Comparison of ENCODE assay signal across 1 cellular context in genomic region chr9:38437193-38437823, GRCh38.
TF ChIP-seq lines count a peak whose summit lies in the region.

No MANE protein-coding gene starts in this region.

TF ChIP-seq in HepG2, 621 proteins besides CTCF, POLR2A, EP300 and RAD21 (continued from another document and continues in another):
- TF ChIP-seq ZNF281 (CRISPR knock-in tag; IDR thresholded peaks at IDR 0.05; ENCODE audit: borderline replicate concordance) (no peak; the same call in 1 of the 2 replicates), CENPBD1 (CRISPR knock-in tag; IDR thresholded peaks at IDR 0.05; ENCODE audit: borderline replicate concordance, low read depth) (no peak), ZNF260 (CRISPR knock-in tag; IDR thresholded peaks at IDR 0.05; ENCODE audit: borderline replicate concordance, low read depth) (no peak), ZNF503 (CRISPR knock-in tag; IDR thresholded peaks at IDR 0.05) (0 out of 2 replicates have a peak, but pooled peaks have one; percentile 24), FOXP1 (IDR thresholded peaks at IDR 0.05) (no peak), FOXP1 (CRISPR knock-in tag; IDR thresholded peaks at IDR 0.05) (no peak), ATF3 (CRISPR knock-in tag; IDR thresholded peaks at IDR 0.05) (no peak), ZNF580 (CRISPR knock-in tag; IDR thresholded peaks at IDR 0.05; ENCODE audit: borderline replicate concordance, low read depth) (no peak), ZNF710 (CRISPR knock-in tag; IDR thresholded peaks at IDR 0.05; ENCODE audit: borderline replicate concordance) (peak; percentile 80; the same call in 1 of the 2 replicates), ZNF816 (CRISPR knock-in tag; IDR thresholded peaks at IDR 0.05; ENCODE audit: borderline replicate concordance) (no peak), ZNF513 (CRISPR knock-in tag; conservative IDR thresholded peaks at IDR 0.05) (no peak), ZSCAN31 (CRISPR knock-in tag; IDR thresholded peaks at IDR 0.05; ENCODE audit: low read depth) (no peak), SATB2 (CRISPR knock-in tag; IDR thresholded peaks at IDR 0.05) (no peak), CEBPG (CRISPR knock-in tag; IDR thresholded peaks at IDR 0.05) (peak; percentile 37), NR2F6 (IDR thresholded peaks at IDR 0.05) (no peak), NR2F6 (CRISPR knock-in tag; IDR thresholded peaks at IDR 0.05) (no peak), GATAD1 (CRISPR knock-in tag; IDR thresholded peaks at IDR 0.05) (no peak), CAMTA2 (CRISPR knock-in tag; IDR thresholded peaks at IDR 0.05; ENCODE audit: borderline replicate concordance) (no peak), ZNF501 (CRISPR knock-in tag; IDR thresholded peaks at IDR 0.05) (peak; percentile 86; the same call in 1 of the 2 replicates), GLMP (CRISPR knock-in tag; IDR thresholded peaks at IDR 0.05; ENCODE audit: borderline replicate concordance) (no peak), GTF2F1 (IDR thresholded peaks at IDR 0.05; ENCODE audit: low read length) (no peak), ZNF670 (CRISPR knock-in tag; IDR thresholded peaks at IDR 0.05; ENCODE audit: borderline replicate concordance) (no peak), ZBTB43 (CRISPR knock-in tag; conservative IDR thresholded peaks at IDR 0.05) (no peak), ZFP91 (CRISPR knock-in tag; IDR thresholded peaks at IDR 0.05; ENCODE audit: borderline replicate concordance) (0 out of 2 replicates have a peak, but pooled peaks have one; percentile 62), ETV6 (CRISPR knock-in tag; conservative IDR thresholded peaks at IDR 0.05) (no peak), ZNF24 (IDR thresholded peaks at IDR 0.05) (no peak), PHF20 (CRISPR knock-in tag; IDR thresholded peaks at IDR 0.05) (peak; percentile 71; the same call in 1 of the 2 replicates), ZNF484 (CRISPR knock-in tag; IDR thresholded peaks at IDR 0.05; ENCODE audit: borderline replicate concordance, low read depth) (no peak), SIX4 (CRISPR knock-in tag; IDR thresholded peaks at IDR 0.05) (no peak; the same call in 1 of the 2 replicates), IRF9 (CRISPR knock-in tag; IDR thresholded peaks at IDR 0.05; ENCODE audit: borderline replicate concordance) (no peak), PRDM10 (CRISPR knock-in tag; IDR thresholded peaks at IDR 0.05; ENCODE audit: low read depth) (no peak), KLF12 (CRISPR knock-in tag; IDR thresholded peaks at IDR 0.05; ENCODE audit: borderline replicate concordance) (no peak), ZNF317 (CRISPR knock-in tag; IDR thresholded peaks at IDR 0.05) (peak; percentile 74), TBP (CRISPR knock-in tag; IDR thresholded peaks at IDR 0.05) (no peak), ZBTB8A (CRISPR knock-in tag; IDR thresholded peaks at IDR 0.05; ENCODE audit: borderline replicate concordance, low read depth) (no peak), ONECUT2 (CRISPR knock-in tag; IDR thresholded peaks at IDR 0.05) (no peak), TARDBP (CRISPR knock-in tag; IDR thresholded peaks at IDR 0.05) (no peak; the same call in 1 of the 2 replicates), ZNF614 (CRISPR knock-in tag; IDR thresholded peaks at IDR 0.05; ENCODE audit: borderline replicate concordance) (peak; percentile 76; the same call in 1 of the 2 replicates), ASH2L (IDR thresholded peaks at IDR 0.05; ENCODE audit: insufficient read length, low read depth, low read length) (peak; percentile 47), NR2F2 (IDR thresholded peaks at IDR 0.05; ENCODE audit: borderline replicate concordance, low read depth) (no peak), ZNF263 (CRISPR knock-in tag; IDR thresholded peaks at IDR 0.05) (no peak; the same call in 1 of the 2 replicates), XRCC5 (optimal IDR thresholded peaks at IDR 0.05; ENCODE audit: low read length) (peak; percentile 68), EED (CRISPR knock-in tag; IDR thresholded peaks at IDR 0.05) (no peak), ZNF549 (CRISPR knock-in tag; IDR thresholded peaks at IDR 0.05) (no peak), MIER3 (CRISPR knock-in tag; IDR thresholded peaks at IDR 0.05; ENCODE audit: borderline replicate concordance) (peak; percentile 47; the same call in 1 of the 2 replicates)
